ENCODE assay signal across 12 cellular contexts in the genomic region with DNA sequence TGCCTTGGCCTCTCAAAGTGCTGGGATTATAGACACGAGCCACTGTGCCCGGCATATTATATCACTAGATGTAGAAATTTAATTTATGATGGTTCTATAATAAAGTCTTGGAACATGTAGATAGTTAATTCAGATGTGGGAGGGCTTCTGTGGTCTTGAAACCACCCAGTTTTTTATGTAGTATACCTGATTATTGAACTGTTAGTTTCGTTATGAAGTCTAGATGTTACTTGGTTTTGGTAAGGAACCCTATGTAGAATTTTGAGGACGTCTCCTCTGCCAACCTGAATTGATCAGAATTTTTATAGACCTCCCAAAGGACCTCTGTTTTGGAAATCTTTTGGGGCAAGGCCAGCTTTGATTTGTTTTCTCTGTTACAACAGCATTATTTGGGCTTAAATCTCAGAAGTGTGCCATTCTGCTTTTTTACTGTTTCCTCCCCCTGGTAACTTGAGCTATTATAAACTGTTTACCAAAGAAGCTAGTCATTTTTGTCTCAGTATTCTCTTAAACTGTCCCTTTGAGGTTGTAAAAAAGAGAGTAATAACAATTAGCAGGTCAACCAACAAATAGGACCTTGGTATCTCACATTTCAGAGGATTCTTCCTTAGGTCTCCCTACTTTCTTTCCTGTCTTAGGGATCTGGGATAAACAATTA. TPM values are rescaled to one million over a fixed set of nuclear protein-coding genes. Genes with fewer than 3 reads are reported as not detected.
DNase-seq lines count a peak whose midpoint lies in the region; ATAC-seq and TF ChIP-seq lines count a peak whose summit lies in the region.
"Had no signal": no experiment of that assay in that cellular context is flagged by ENCODE, and none has a peak within 500 bp of the region (broad histone marks: within the 10 kb centered on the region; RNA-seq: fewer than 3 reads in every experiment).

No MANE protein-coding gene starts in this region.

- H2BK120ac ChIP-seq in IMR-90 (ENCODE audit: low read depth, low read length) = no peak overlapping the region

- no peak for TF ChIP-seq RAD21 in IMR-90 (IDR thresholded peaks at IDR 0.05; ENCODE audit: low read length)

- H3K27ac ChIP-seq in IMR-90 (ENCODE audit: insufficient read depth, low read length) = no peak overlapping the region
- H3K27ac ChIP-seq in substantia nigra (ENCODE audit: low read depth, low read length, poor library complexity, severe bottlenecking) = no peak overlapping the region
- H3K27ac ChIP-seq: suprapubic skin had no signal

- 0 out of 2 replicates have a peak, but pooled peaks cover 7% of the 10 kb centered on the region for H4K20me1 ChIP-seq in IMR-90 (ENCODE audit: insufficient read depth, low read length)

- no peak overlapping the region for H3K14ac ChIP-seq in IMR-90 (replicated peaks; ENCODE audit: low read depth, low read length)

- H3K4me3 ChIP-seq in GM08714 (ENCODE audit: low read length) (peak overlapping the region; percentile 31; the same call in 1 of the 2 replicates), IMR-90 (ENCODE audit: insufficient read depth, low read depth, low read length) (no peak overlapping the region)
- H3K4me3 ChIP-seq: suprapubic skin had no signal

- POLR2A ChIA-PET in IMR-90 (lab: Charles Lee; ENCODE audit: unreplicated experiment) = interaction anchor here (0.6 kb wide), 1 partner anchor 19 kb away, joined by 4 read pairs; no protein-coding TSS in a partner anchor

- H4K5ac ChIP-seq in IMR-90 (ENCODE audit: low read depth, low read length) = no peak overlapping the region

- peaks cover 23 to 77% of the 10 kb centered on the region in 2 experiments for H3K79me1 ChIP-seq in IMR-90 (ENCODE audit: low read depth in 1 of 2, low read length in 2 of 2)

- DNase-seq in IMR-90 = no peak
- DNase-seq in left kidney (ENCODE audit: low read depth, low spot score) = peak; percentile 46
- DNase-seq in left colon = no peak
- DNase-seq in substantia nigra (lab: John Stamatoyannopoulos, UW) = no peak
- DNase-seq in NCI-H510A treated with DMSO at 0.1 percent for 48 hours (lab: John Stamatoyannopoulos, UW) = no peak
- DNase-seq in DMS153 treated with DMSO at 0.1 percent for 48 hours (lab: John Stamatoyannopoulos, UW; ENCODE audit: unreplicated experiment) = no peak
- DNase-seq: anterior cingulate cortex; mesenchymal stem cell; stimulated activated CD4-positive, alpha-beta T cell treated with anti-CD3 and anti-CD28 coated beads, Interleukin-12 subunit alpha, Interleukin-12 subunit beta, amount 100 ng/mL, for 4 hours had no signal

- no peak overlapping the region for H2BK15ac ChIP-seq in IMR-90 (ENCODE audit: low read depth, low read length)

- intact Hi-C loops in IMR-90 (cut with micrococcal nuclease) = no loop called here
- intact Hi-C loops in left colon (cut with DNase I, micrococcal nuclease) = no loop called here

- WGBS in IMR-90 (ENCODE audit: extremely low coverage in 2 of 2, insufficient read length in 1 of 2), 2 experiments = no CpG with 5 or more reads among the region's 4 CpGs

- H3K9me1 ChIP-seq in IMR-90 (ENCODE audit: insufficient read depth, low read length) = peaks cover 4% of the 10 kb centered on the region

- no peaks in the 10 kb centered on the region for H3K36me3 ChIP-seq in IMR-90 (ENCODE audit: control insufficient read depth, insufficient read depth, low read length)
- H3K36me3 ChIP-seq: suprapubic skin had no signal

- H4K8ac ChIP-seq in IMR-90 (ENCODE audit: low read depth in 2 of 2, low read length in 2 of 2) = no peak overlapping the region

- H3K4me2 ChIP-seq in IMR-90 (ENCODE audit: low read depth, low read length) = peak overlapping the region; percentile 91

- H3K56ac ChIP-seq in IMR-90 (ENCODE audit: extremely low read depth, insufficient read depth, low read length) = no peak overlapping the region

- no peak overlapping the region for H4K91ac ChIP-seq in IMR-90 (ENCODE audit: insufficient read depth, low read depth, low read length)

- no peak overlapping the region for H3K18ac ChIP-seq in IMR-90 (ENCODE audit: low read depth, low read length)

- no peak overlapping the region for H3K4ac ChIP-seq in IMR-90 (ENCODE audit: low read depth, low read length)

- H3K9me3 ChIP-seq in IMR-90 (ENCODE audit: control insufficient read depth, insufficient read depth, low read length) = no peaks in the 10 kb centered on the region
- H3K9me3 ChIP-seq: suprapubic skin had no signal

- H3K4me1 ChIP-seq in IMR-90 (ENCODE audit: control insufficient read depth, insufficient read depth, low read length) = peaks cover 22% of the 10 kb centered on the region; the same call in 1 of the 2 replicates

- no peak for TF ChIP-seq POLR2A in IMR-90 (IDR thresholded peaks at IDR 0.05; ENCODE audit: low read depth, low read length)

- BruUV-seq in IMR-90 (replicated peaks; lab: Mats Ljungman, UMichigan) = no TSS peak

- 0 out of 2 replicates have a peak overlapping the region, but pooled peaks have one; percentile 29 for H3K23ac ChIP-seq in IMR-90 (ENCODE audit: low read depth, low read length)

- no peak overlapping the region for H2AK5ac ChIP-seq in IMR-90 (ENCODE audit: low read depth, low read length)

- no peak for TF ChIP-seq CTCF in IMR-90 (conservative IDR thresholded peaks at IDR 0.05; ENCODE audit: low read depth, low read length)

- no peak overlapping the region for H2AK9ac ChIP-seq in IMR-90 (replicated peaks; ENCODE audit: low read depth, low read length, poor library complexity)

- no peak overlapping the region for H2AFZ ChIP-seq in IMR-90 (replicated peaks; ENCODE audit: low read length, poor library complexity)

- no peak overlapping the region for H2BK20ac ChIP-seq in IMR-90 (ENCODE audit: low read depth, low read length)

- peak overlapping the region; percentile 83 for H2BK5ac ChIP-seq in IMR-90 (ENCODE audit: low read depth, low read length, poor library complexity, severe bottlenecking)

- H3K9ac ChIP-seq in IMR-90 (ENCODE audit: low read depth, low read length) = no peak overlapping the region

- no peaks in the 10 kb centered on the region for H3K27me3 ChIP-seq in IMR-90 (ENCODE audit: control insufficient read depth, insufficient read depth, low read length)
- H3K27me3 ChIP-seq: suprapubic skin had no signal

- CTCF ChIA-PET in IMR-90 (lab: Yijun Ruan, JAX) = interaction anchor here (0.7 to 1.4 kb wide), 2 partner anchors 84 to 105 kb away, joined by 3 to 8 read pairs; no protein-coding TSS in a partner anchor

- in situ Hi-C loops in IMR-90 (cut with MboI; ENCODE audit: low sequenced_read_pairs) = no loop called here

- ATAC-seq in GM21381 (IDR thresholded peaks at IDR 0.05; ENCODE audit: unreplicated experiment) (peak; percentile 57), IMR-90 (ENCODE audit: low read depth) (peak; percentile 16; the same call in 1 of the 2 replicates), left colon (no peak)

- dilution Hi-C loops in IMR-90 (cut with HindIII; ENCODE audit: low sequenced_read_pairs, unreplicated experiment) = no loop called here

TF ChIP-seq in IMR-90, 13 proteins besides CTCF, POLR2A, EP300 and RAD21:
- TF ChIP-seq, protein P1, sequence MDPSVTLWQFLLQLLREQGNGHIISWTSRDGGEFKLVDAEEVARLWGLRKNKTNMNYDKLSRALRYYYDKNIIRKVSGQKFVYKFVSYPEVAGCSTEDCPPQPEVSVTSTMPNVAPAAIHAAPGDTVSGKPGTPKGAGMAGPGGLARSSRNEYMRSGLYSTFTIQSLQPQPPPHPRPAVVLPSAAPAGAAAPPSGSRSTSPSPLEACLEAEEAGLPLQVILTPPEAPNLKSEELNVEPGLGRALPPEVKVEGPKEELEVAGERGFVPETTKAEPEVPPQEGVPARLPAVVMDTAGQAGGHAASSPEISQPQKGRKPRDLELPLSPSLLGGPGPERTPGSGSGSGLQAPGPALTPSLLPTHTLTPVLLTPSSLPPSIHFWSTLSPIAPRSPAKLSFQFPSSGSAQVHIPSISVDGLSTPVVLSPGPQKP (IDR thresholded peaks at IDR 0.05; ENCODE audit: borderline replicate concordance, low read depth, low read length) = no peak
- TF ChIP-seq SMC3 (IDR thresholded peaks at IDR 0.05; ENCODE audit: low read depth, low read length) (no peak), CHD1 (IDR thresholded peaks at IDR 0.05; ENCODE audit: low read depth, low read length) (no peak), RCOR1 (IDR thresholded peaks at IDR 0.05; ENCODE audit: insufficient replicate concordance, low read length) (no peak), MXI1 (IDR thresholded peaks at IDR 0.05; ENCODE audit: borderline replicate concordance, low read depth, low read length) (no peak), RFX5 (IDR thresholded peaks at IDR 0.05; ENCODE audit: low read depth, low read length) (no peak), MAFK (IDR thresholded peaks at IDR 0.05; ENCODE audit: low read depth, low read length) (no peak), CEBPB (IDR thresholded peaks at IDR 0.05; ENCODE audit: low read depth, low read length) (no peak), USF2 (IDR thresholded peaks at IDR 0.05; ENCODE audit: low read depth, low read length) (no peak), MAZ (IDR thresholded peaks at IDR 0.05; ENCODE audit: borderline replicate concordance, low read depth, low read length) (no peak), BHLHE40 (IDR thresholded peaks at IDR 0.05; ENCODE audit: low read depth, low read length) (no peak)
TF ChIP-seq in IMR-90: peak in this region for 0.

RNA-seq across cellular contexts. Expression of gene AKAP13, which starts 20.8 kb away (rescaled TPM):
- 46.4 and 46.9 TPM in 2 replicates for total RNA-seq in IMR-90 (2012; rRNA removed)
- 10.4 and 11.6 TPM in 2 replicates for polyA plus RNA-seq in IMR-90 (2012; rRNA removed)
- 5.6 and 6.4 TPM in 2 replicates for polyA plus RNA-seq in IMR-90 (2012; cell fraction: cytosol; rRNA removed)
- polyA plus RNA-seq in IMR-90 (2012; cell fraction: nucleus; rRNA removed; ENCODE audit: low replicate concordance) = 34.4 and 43.0 TPM in 2 replicates
- 100 to 1,000 TPM; 151 to 159 TPM for total RNA-seq in left colon
